In the genomic region with DNA sequence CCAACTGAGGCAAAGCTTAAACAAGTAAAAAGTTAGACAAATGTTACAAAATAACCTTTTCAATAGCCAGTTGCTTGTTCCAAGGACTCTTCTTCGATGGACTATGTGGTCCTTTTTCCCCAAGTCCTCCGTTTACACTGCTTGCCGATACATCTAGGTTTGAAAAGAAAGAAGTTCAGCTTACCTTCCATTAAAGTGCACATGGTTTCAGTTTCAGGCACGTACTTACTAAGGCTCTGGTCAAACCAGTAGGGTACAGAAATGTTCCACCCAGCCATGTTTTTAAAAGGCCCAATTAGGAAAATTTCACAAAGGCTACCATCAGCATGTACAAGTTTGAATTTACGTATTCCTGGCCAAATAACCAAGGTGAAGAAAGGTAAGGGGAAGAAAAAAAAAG, we compare ENCODE assay signal across 8 cellular contexts. TPM values are rescaled to one million over a fixed set of nuclear protein-coding genes. Genes with fewer than 3 reads are reported as not detected.
DNase-seq lines count a peak whose midpoint lies in the region; ATAC-seq and TF ChIP-seq lines count a peak whose summit lies in the region.

No MANE protein-coding gene starts in this region.

- H3K4ac ChIP-seq in H9 (ENCODE audit: low read depth, low read length): no peak overlapping the region

- H3K79me2 ChIP-seq in H9 (ENCODE audit: insufficient read depth, low read length): peaks cover 17% of the 10 kb centered on the region; the same call in 1 of the 2 replicates

- H3K56ac ChIP-seq in H9 (ENCODE audit: insufficient read length, low read depth, low read length): no peak overlapping the region

- peak overlapping the region; percentile 55 for H3K9ac ChIP-seq in H9 (ENCODE audit: extremely low read depth, insufficient read length, low read length)

- H4K5ac ChIP-seq in H9 (ENCODE audit: insufficient read length, low read depth, low read length): no peak overlapping the region

- DNase-seq in AG09309 (ENCODE audit: low read depth) (no peak), H9 (no peak), immature natural killer cell (peak in 2 of 3 donors; percentile 37 to 42), thyroid gland (no peak), NCI-H748 (lab: John Stamatoyannopoulos, UW; ENCODE audit: unreplicated experiment) (no peak), NCI-H524 treated with DMSO at 0.1 percent for 48 hours (lab: John Stamatoyannopoulos, UW) (no peak)
- no peak for DNase-seq in activated CD8-positive, alpha-beta T cell treated with anti-CD3 and anti-CD28 coated beads for 36 hours

- H3K27ac ChIP-seq in H9 (ENCODE audit: insufficient read length, low read depth, low read length): no peak overlapping the region
- H3K27ac ChIP-seq in thyroid gland: peak overlapping the region; percentile 96 to 99 (median 97)

- no peaks in the 10 kb centered on the region for H3K27me3 ChIP-seq in H9 (ENCODE audit: insufficient read depth, low read length)
- no peaks in the 10 kb centered on the region for H3K27me3 ChIP-seq in thyroid gland

- H4K91ac ChIP-seq in H9 (ENCODE audit: insufficient read length, low read depth, low read length): no peak overlapping the region

- H3K9me3 Mint-ChIP-seq in H9: peaks cover 3 to 7% of the 10 kb centered on the region in 2 experiments; a peak in 2 of 5 replicates
- H3K9me3 Mint-ChIP-seq in activated CD8-positive, alpha-beta T cell treated with anti-CD3 and anti-CD28 coated beads for 36 hours: no peaks in the 10 kb centered on the region
- H3K9me3 Mint-ChIP-seq in immature natural killer cell: no peaks in the 10 kb centered on the region

- H2BK120ac ChIP-seq in H9 (ENCODE audit: low read depth, low read length, poor library complexity, severe bottlenecking): no peak overlapping the region

- H4K20me1 ChIP-seq in H9 (ENCODE audit: control insufficient read depth, insufficient read depth, insufficient read length): no peaks in the 10 kb centered on the region

- no peak overlapping the region for H4K8ac ChIP-seq in H9 (replicated peaks; ENCODE audit: insufficient read length, low read depth, low read length)

- H3K79me1 ChIP-seq in H9 (ENCODE audit: insufficient read depth, low read depth, low read length, poor library complexity, severe bottlenecking): no peaks in the 10 kb centered on the region

- peak overlapping the region; percentile 71 for H3K4me2 ChIP-seq in H9 (ENCODE audit: insufficient read depth, insufficient read length, low read length)

- H3K4me1 Mint-ChIP-seq in H9: peaks cover 29 to 34% of the 10 kb centered on the region in 2 experiments
- H3K4me1 Mint-ChIP-seq in activated CD8-positive, alpha-beta T cell treated with anti-CD3 and anti-CD28 coated beads for 36 hours (ENCODE audit: low read depth): peaks cover 43% of the 10 kb centered on the region
- peaks cover 54 to 70% of the 10 kb centered on the region in 2 donors for H3K4me1 Mint-ChIP-seq in immature natural killer cell

- POLR2A ChIA-PET in activated CD8-positive, alpha-beta T cell treated with anti-CD3 and anti-CD28 coated beads for 36 hours (lab: Charles Lee): interaction anchor here (0.6 to 8.8 kb wide), 13 partner anchors 9 to 877 kb away, joined by 3 to 184 read pairs (median 4); a partner anchor contains a TSS

- TF ChIP-seq CTCF in AG09309 (IDR thresholded peaks at IDR 0.05; ENCODE audit: control insufficient read depth, insufficient read depth, low read depth, low read length, missing control alignments): no peak
- no peak for TF ChIP-seq CTCF in H9 (conservative IDR thresholded peaks at IDR 0.05)
- TF ChIP-seq CTCF in activated CD8-positive, alpha-beta T cell treated with anti-CD3 and anti-CD28 coated beads for 36 hours (IDR thresholded peaks at IDR 0.05): no peak
- TF ChIP-seq CTCF in thyroid gland (IDR thresholded peaks at IDR 0.05): no peak

- H2BK12ac ChIP-seq in H9 (ENCODE audit: insufficient read length, low read depth, low read length): no peak overlapping the region

- no peak for TF ChIP-seq POLR2A in thyroid gland (IDR thresholded peaks at IDR 0.05)

- intact Hi-C loops in activated CD8-positive, alpha-beta T cell treated with anti-CD3 and anti-CD28 coated beads for 36 hours (cut with micrococcal nuclease): no loop called here
- intact Hi-C loops in thyroid gland (cut with DNase I): no loop called here

- H2BK15ac ChIP-seq in H9 (ENCODE audit: low read depth, low read length): no peak overlapping the region

- no peak overlapping the region for H3T11ph ChIP-seq in H9 (ENCODE audit: low read length)

- H3K9me3 ChIP-seq in H9 (ENCODE audit: control insufficient read depth, low read depth, low read length) (no peaks in the 10 kb centered on the region), thyroid gland (no peaks in the 10 kb centered on the region)

- peaks cover 37 to 59% (median 39%) of the 10 kb centered on the region in 3 experiments for H3K36me3 Mint-ChIP-seq in H9 (ENCODE audit: insufficient read depth in 1 of 3, low read depth in 3 of 3)
- H3K36me3 Mint-ChIP-seq in activated CD8-positive, alpha-beta T cell treated with anti-CD3 and anti-CD28 coated beads for 36 hours (ENCODE audit: low read depth): peaks cover 63% of the 10 kb centered on the region
- H3K36me3 Mint-ChIP-seq in immature natural killer cell: peaks cover 17 to 36% (median 17%) of the 10 kb centered on the region in 3 donors

- H3K14ac ChIP-seq in H9 (ENCODE audit: insufficient read depth, low read length): no peak overlapping the region

- no peak overlapping the region for H2AK5ac ChIP-seq in H9 (ENCODE audit: insufficient read length, low read length)

- no peak overlapping the region for H3K18ac ChIP-seq in H9 (ENCODE audit: insufficient read length, low read depth, low read length)

- no peaks in the 10 kb centered on the region for H3K23me2 ChIP-seq in H9 (ENCODE audit: insufficient read length, low read depth, low read length, poor library complexity, severe bottlenecking)

- H3K4me3 ChIP-seq in AG09309 (ENCODE audit: control insufficient read depth, low read depth, low read length) (peak overlapping the region; percentile 95), thyroid gland (replicated peaks in 1 of 3) (peak overlapping the region in 1 of 3 donors; percentile 98)

- no peak overlapping the region for H3K23ac ChIP-seq in H9 (ENCODE audit: insufficient read length, low read depth, low read length)

- no peak overlapping the region for H2AFZ ChIP-seq in H9 (ENCODE audit: low read length)

- WGBS in H9 (ENCODE audit: extremely low coverage, insufficient read length, low lambda C conversion rate): no CpG with 5 or more reads among the region's 5 CpGs
- WGBS in thyroid gland, 2 donors: 14 to 26% methylated on average over 5 of the region's 5 CpGs

- H2BK5ac ChIP-seq in H9 (ENCODE audit: insufficient read length, low read length): no peak overlapping the region

- ATAC-seq in activated CD8-positive, alpha-beta T cell treated with anti-CD3 and anti-CD28 coated beads for 36 hours: no peak
- no peak for ATAC-seq in HG03571 (IDR thresholded peaks at IDR 0.05; ENCODE audit: unreplicated experiment)

- H3K27ac Mint-ChIP-seq in H9 (peak overlapping the region; percentile 12 to 98 (median 79); a peak in 5 of 7 replicates), immature natural killer cell (peak overlapping the region; percentile 89 to 99 (median 97))
- H3K27ac Mint-ChIP-seq in activated CD8-positive, alpha-beta T cell treated with anti-CD3 and anti-CD28 coated beads for 36 hours: peak overlapping the region; percentile 92

- H3K4me1 ChIP-seq in H9 (ENCODE audit: insufficient read depth, low read length) (no peaks in the 10 kb centered on the region), thyroid gland (peaks cover 34 to 48% of the 10 kb centered on the region in 2 donors)

- H2BK20ac ChIP-seq in H9 (ENCODE audit: low read depth, low read length, poor library complexity, severe bottlenecking): no peak overlapping the region

- peak overlapping the region; percentile 99 to 100 for H3K4me3 Mint-ChIP-seq in H9
- peak overlapping the region; percentile 86 for H3K4me3 Mint-ChIP-seq in activated CD8-positive, alpha-beta T cell treated with anti-CD3 and anti-CD28 coated beads for 36 hours
- H3K4me3 Mint-ChIP-seq in immature natural killer cell: peak overlapping the region; percentile 86 to 96 (median 95)

- CTCF ChIA-PET in activated CD8-positive, alpha-beta T cell treated with anti-CD3 and anti-CD28 coated beads for 36 hours (lab: Charles Lee): interaction anchor here (1.0 to 5.9 kb wide), 2 partner anchors 8 to 21 kb away, joined by 4 to 31 read pairs; no protein-coding TSS in a partner anchor

- peaks cover 2% of the 10 kb centered on the region for H3K27me3 Mint-ChIP-seq in H9 (ENCODE audit: low read depth)
- no peaks in the 10 kb centered on the region for H3K27me3 Mint-ChIP-seq in activated CD8-positive, alpha-beta T cell treated with anti-CD3 and anti-CD28 coated beads for 36 hours
- peaks cover 21 to 36% (median 30%) of the 10 kb centered on the region in 3 donors for H3K27me3 Mint-ChIP-seq in immature natural killer cell (ENCODE audit: low read depth in 3 of 3)

- H3K36me3 ChIP-seq in thyroid gland: peaks cover 26 to 32% of the 10 kb centered on the region in 2 donors

RNA-seq across cellular contexts. Expression of a gene that starts 2.1 kb away (rescaled TPM):
- total RNA-seq in H9 (2021) (578 and 591 TPM in 2 replicates), thyroid gland (100 to 1,000 TPM; 269 to 614 (median 400) TPM)
- 100 to 1,000 TPM; 344 to 364 TPM for total RNA-seq in activated CD8-positive, alpha-beta T cell treated with anti-CD3 and anti-CD28 coated beads for 36 hours
- polyA plus RNA-seq in immature natural killer cell: 100 to 1,000 TPM in 2 of 3 donors, 10 to 100 TPM in 1; 100.0 to 134 (median 125) TPM

RNA-seq across cellular contexts. Expression of a gene that starts 2.9 kb away (rescaled TPM):
- total RNA-seq in H9 (2021): 19.9 and 21.8 TPM in 2 replicates
- 10 to 100 TPM; 17.0 to 17.6 TPM for total RNA-seq in activated CD8-positive, alpha-beta T cell treated with anti-CD3 and anti-CD28 coated beads for 36 hours
- 10 to 100 TPM; 25.2 to 48.0 (median 36.0) TPM for polyA plus RNA-seq in immature natural killer cell
- total RNA-seq in thyroid gland: 10 to 100 TPM; 34.1 to 53.3 (median 44.3) TPM

RNA-seq across cellular contexts. Expression of a gene that starts 8.4 kb away (rescaled TPM):
- 25.6 and 29.9 TPM in 2 replicates for total RNA-seq in H9 (2021)
- 10 to 100 TPM; 30.7 to 30.9 TPM for total RNA-seq in activated CD8-positive, alpha-beta T cell treated with anti-CD3 and anti-CD28 coated beads for 36 hours
- polyA plus RNA-seq in immature natural killer cell: 100 to 1,000 TPM in 2 of 3 donors, 10 to 100 TPM in 1; 91.6 to 166 (median 133) TPM
- 10 to 100 TPM; 33.6 to 58.3 (median 51.3) TPM for total RNA-seq in thyroid gland

RNA-seq across cellular contexts. Expression of a gene that starts 8.6 kb away (rescaled TPM):
- total RNA-seq in H9 (2021) (26.3 and 28.9 TPM in 2 replicates), thyroid gland (10 to 100 TPM; 12.2 to 24.2 (median 20.7) TPM)
- 10 to 100 TPM; 77.9 to 80.3 TPM for total RNA-seq in activated CD8-positive, alpha-beta T cell treated with anti-CD3 and anti-CD28 coated beads for 36 hours
- 10 to 100 TPM; 20.3 to 38.5 (median 27.2) TPM for polyA plus RNA-seq in immature natural killer cell

RNA-seq across cellular contexts. Expression of a gene that starts 24.2 kb away (rescaled TPM):
- 28.2 TPM in 2 replicates for total RNA-seq in H9 (2021)
- total RNA-seq in activated CD8-positive, alpha-beta T cell treated with anti-CD3 and anti-CD28 coated beads for 36 hours: 1 to 10 TPM; 8.4 to 8.6 TPM
- 10 to 100 TPM; 23.6 to 60.6 (median 56.7) TPM for polyA plus RNA-seq in immature natural killer cell
- 100 to 1,000 TPM; 362 to 576 (median 421) TPM for total RNA-seq in thyroid gland

Comparison
In these comparisons a context has a peak if more than half of its experiments do, and no peak if none do; other contexts are left out.
1. DNase-seq: peak in immature natural killer cell (2 of 3); none in AG09309 (single experiment), H9 (single experiment), activated CD8-positive, alpha-beta T cell treated with anti-CD3 and anti-CD28 coated beads for 36 hours (single experiment), thyroid gland (0 of 2), NCI-H748 (single experiment) and NCI-H524 treated with DMSO at 0.1 percent for 48 hours (single experiment).
2. Peak in every context shown above with its lines, with median percentiles within 50 percentile points of each other: H3K27ac Mint-ChIP-seq and H3K4me3 Mint-ChIP-seq.